22 cellular contexts compared by ENCODE assay signal in the genomic region with DNA sequence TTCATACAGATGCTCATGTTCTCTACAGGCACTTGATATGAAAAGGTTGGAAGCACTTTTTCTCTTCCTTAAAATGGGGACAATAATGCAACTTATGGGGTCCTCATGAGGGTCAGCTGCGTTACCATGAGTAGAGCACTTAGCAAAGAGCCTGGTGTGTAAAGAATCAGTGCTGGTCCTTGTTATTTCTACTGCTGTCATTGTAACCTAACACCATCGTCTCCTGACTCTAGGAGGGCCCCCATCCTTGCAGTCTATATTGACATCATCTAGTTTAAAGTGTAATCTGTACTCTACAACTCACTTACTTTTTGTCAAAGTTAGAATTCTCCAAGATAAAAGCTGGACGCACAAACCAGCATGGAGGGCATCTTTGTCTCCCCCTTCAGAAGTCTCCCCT. TPM values are rescaled to one million over a fixed set of nuclear protein-coding genes. Genes with fewer than 3 reads are reported as not detected.
"Had no signal": no experiment of that assay in that cellular context is flagged by ENCODE, and none has a peak within 500 bp of the region (broad histone marks: within the 10 kb centered on the region; RNA-seq: fewer than 3 reads in every experiment).

No MANE protein-coding gene starts in this region.

- H3K9me3 ChIP-seq: lower lobe of right lung, prostate gland, spleen, suprapubic skin, upper lobe of right lung had no signal

- H3K36me3 ChIP-seq: lower lobe of right lung, prostate gland, spleen, suprapubic skin, upper lobe of right lung had no signal

- H3K9me3 Mint-ChIP-seq: activated T-cell treated with anti-CD3 and anti-CD28 coated beads, Interleukin-2, amount 50 U/mL, for 4 hours; naive thymus-derived CD4-positive, alpha-beta T cell; stimulated activated naive B cell treated with anti-CD40 and anti-IgM and Interleukin-4, amounts not matched to agents 10 μg/mL and 1 μg/mL and 100 μg/mL, for 72 hours; T-helper 2 cell treated with Interferon-gamma antibody and Interleukin-4, amounts not matched to agents 5 μg/mL and 100 μg/mL, for 36 hours had no signal

- H3K27me3 ChIP-seq: dorsolateral prefrontal cortex, spleen, suprapubic skin, upper lobe of right lung had no signal

- DNase-seq: activated CD4-positive, alpha-beta T cell treated with anti-CD3 and anti-CD28 coated beads, Interleukin-2, amount 50 U/mL, for 4 hours; activated effector memory CD4-positive, alpha-beta T cell treated with anti-CD3 and anti-CD28 coated beads, Interleukin-2, amount 50 U/mL, for 16 hours; activated T-cell treated with anti-CD3 and anti-CD28 coated beads, Interleukin-2, amount 50 U/mL, for 4 hours; dorsolateral prefrontal cortex; hypothalamus; lower lobe of right lung; midbrain; naive thymus-derived CD4-positive, alpha-beta T cell; occipital lobe; stimulated activated CD4-positive, alpha-beta T cell treated with anti-CD3 and anti-CD28 coated beads, Interleukin-1b, Interleukin-23, amount 100 ng/mL, for 48 hours; upper lobe of right lung had no signal

- H3K4me3 ChIP-seq: dorsolateral prefrontal cortex, prostate gland, spleen, suprapubic skin had no signal

- H3K27ac ChIP-seq: lower lobe of right lung, spleen, suprapubic skin, upper lobe of right lung had no signal

- H3K27ac Mint-ChIP-seq: activated naive CD8-positive, alpha-beta T cell; naive thymus-derived CD4-positive, alpha-beta T cell; stimulated activated naive B cell treated with anti-CD40 and anti-IgM and Interleukin-4, amounts not matched to agents 10 μg/mL and 1 μg/mL and 100 μg/mL, for 72 hours; T-helper 2 cell treated with Interferon-gamma antibody and Interleukin-4, amounts not matched to agents 5 μg/mL and 100 μg/mL, for 36 hours had no signal

- H3K4me3 Mint-ChIP-seq: activated naive CD8-positive, alpha-beta T cell; activated T-cell treated with anti-CD3 and anti-CD28 coated beads, Interleukin-2, amount 50 U/mL, for 4 hours; naive thymus-derived CD4-positive, alpha-beta T cell; T-helper 2 cell treated with Interferon-gamma antibody and Interleukin-4, amounts not matched to agents 5 μg/mL and 100 μg/mL, for 36 hours had no signal

- ATAC-seq: activated T-cell treated with anti-CD3 and anti-CD28 coated beads, Interleukin-2, amount 50 U/mL, for 4 hours; esophagus mucosa; lower lobe of right lung; sciatic nerve; upper lobe of right lung had no signal

RNA-seq across cellular contexts. Expression of a gene that starts 2.4 kb away (rescaled TPM):
- total RNA-seq: activated T-cell treated with anti-CD3 and anti-CD28 coated beads, Interleukin-2, amount 50 U/mL, for 4 hours; bronchial epithelial cell; chondrocyte; esophagus mucosa; glomerular endothelial cell; naive thymus-derived CD4-positive, alpha-beta T cell; spleen had no signal

RNA-seq across cellular contexts. Expression of a gene that starts 35.7 kb away (rescaled TPM):
- total RNA-seq: glomerular endothelial cell; naive thymus-derived CD4-positive, alpha-beta T cell had no signal
- polyA plus RNA-seq: naive thymus-derived CD4-positive, alpha-beta T cell had no signal
